Comparison of ENCODE assay signal across 25 cellular contexts in the genomic region with DNA sequence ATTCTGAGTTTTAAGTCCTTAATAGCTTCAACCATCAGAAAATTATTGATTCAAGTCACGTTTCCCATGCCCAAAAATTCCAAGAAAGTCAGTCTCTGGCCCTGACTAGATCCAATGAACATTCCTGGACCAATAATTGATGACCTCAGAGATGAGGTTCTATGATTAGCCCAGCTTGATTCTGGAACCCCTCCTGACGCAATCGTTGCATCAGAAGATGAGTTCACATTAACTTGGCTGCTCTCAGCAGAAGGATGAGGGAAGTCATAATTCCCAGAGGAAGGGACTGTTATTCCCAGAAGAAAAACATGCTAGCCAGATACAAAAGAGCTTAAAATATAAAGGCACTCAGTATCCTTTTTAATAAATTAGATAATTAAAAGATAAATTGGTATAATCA.
"Had no signal": no experiment of that assay in that cellular context is flagged by ENCODE, and none has a peak within 500 bp of the region (broad histone marks: within the 10 kb centered on the region; RNA-seq: fewer than 3 reads in every experiment).

No MANE protein-coding gene starts in this region.

- H3K9ac ChIP-seq: SK-N-SH had no signal

- H3K36me3 ChIP-seq: cardiac muscle cell, Peyer's patch, SJCRH30, WERI-Rb-1 had no signal

- H3K4me1 ChIP-seq: Peyer's patch, SJCRH30 had no signal

- H3K9me3 ChIP-seq: Peyer's patch, SJCRH30, SK-N-SH had no signal

- H3K27me3 ChIP-seq: cardiac muscle cell, Peyer's patch, SJCRH30 had no signal

- H3K4me3 ChIP-seq: cardiac muscle cell, Peyer's patch, SJCRH30 had no signal

- ATAC-seq: activated CD4-positive, alpha-beta T cell treated with anti-CD3 and anti-CD28 coated beads for 36 hours; activated T-helper 17 cell treated with anti-CD3 and anti-CD28 coated beads, Interleukin-2, amount 50 U/mL, for 72 hours had no signal

- H3K27ac ChIP-seq: cardiac muscle cell, Peyer's patch, RWPE1, SJCRH30, WERI-Rb-1 had no signal

- FAIRE-seq: astrocyte had no signal

- DNase-seq: activated CD4-positive, alpha-beta memory T cell treated with anti-CD3 and anti-CD28 coated beads, Interleukin-2, amount 10 ng/mL, durations not matched to agents 7 days and 5 days; activated CD4-positive, alpha-beta T cell treated with anti-CD3 and anti-CD28 coated beads for 36 hours; activated CD4-positive, alpha-beta T cell treated with anti-CD3 and anti-CD28 coated beads, Interleukin-2, amount 50 U/mL, for 1 hour; activated gamma-delta T cell; activated naive CD4-positive, alpha-beta T cell treated with anti-CD3 and anti-CD28 coated beads for 36 hours; activated T-cell treated with anti-CD3 and anti-CD28 coated beads for 4 hours; activated T-cell treated with anti-CD3 and anti-CD28 coated beads, Interleukin-2, amount 50 U/mL, for 48 hours; amygdala; MM.1S; NCI-H1105; NCI-H1436; NCI-H1694 treated with DMSO at 0.1 percent for 48 hours; NCI-H2029 treated with DMSO at 0.1 percent for 48 hours; NCI-H510A treated with DMSO at 0.1 percent for 48 hours; NCI-H69; Peyer's patch; Right ventricle myocardium superior; SJCRH30; SK-N-SH; T-helper 1 cell; WERI-Rb-1 had no signal

- H3K4me2 ChIP-seq: SK-N-SH had no signal
